In the genomic region with DNA sequence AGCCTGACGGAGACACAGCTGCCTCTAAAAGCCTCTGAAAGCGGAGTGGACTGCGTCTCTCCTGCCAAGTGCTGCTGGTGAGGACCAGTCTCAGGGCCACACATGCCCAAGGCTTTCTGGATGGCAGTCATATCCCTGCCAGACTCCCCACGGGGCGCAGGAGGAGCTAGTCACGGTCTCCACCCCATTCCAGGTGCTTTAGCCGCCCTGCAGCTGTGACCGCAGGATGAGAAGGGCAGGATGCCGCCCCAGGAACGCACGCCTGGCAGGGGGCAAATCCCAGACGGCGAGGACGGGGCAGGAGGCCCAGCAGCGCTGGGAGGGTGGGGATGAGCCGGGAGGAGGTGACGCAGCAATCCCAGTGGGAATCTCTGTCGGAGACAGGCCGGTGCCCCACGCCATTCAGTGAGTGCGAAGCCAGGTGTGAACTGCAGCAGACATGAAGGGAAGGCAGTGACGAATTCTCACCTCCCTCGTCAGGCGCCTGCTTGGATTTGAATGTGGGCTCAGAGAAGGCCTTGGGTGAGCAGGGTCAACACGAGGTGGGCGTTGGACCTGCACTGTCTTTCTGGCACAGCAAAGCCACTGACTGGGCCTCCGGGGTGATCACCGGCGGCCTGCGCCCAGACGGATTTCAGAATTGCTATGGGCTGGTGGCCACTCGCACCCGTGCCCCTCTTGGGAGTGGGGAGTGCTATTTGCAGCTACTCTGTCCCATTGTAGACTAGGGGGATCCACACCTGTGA, we compare ENCODE assay signal across 16 cellular contexts. TPM values are rescaled to one million over a fixed set of nuclear protein-coding genes. Genes with fewer than 3 reads are reported as not detected.
DNase-seq lines count a peak whose midpoint lies in the region; ATAC-seq and TF ChIP-seq lines count a peak whose summit lies in the region.
"Had no signal": no experiment of that assay in that cellular context is flagged by ENCODE, and none has a peak within 500 bp of the region (broad histone marks: within the 10 kb centered on the region; RNA-seq: fewer than 3 reads in every experiment).

No MANE protein-coding gene starts in this region.

- H3K36me3 Mint-ChIP-seq in activated T-cell treated with anti-CD3 and anti-CD28 coated beads, Interleukin-2, amount 50 U/mL, for 24 hours (ENCODE audit: low read depth), result no peaks in the 10 kb centered on the region
- H3K36me3 Mint-ChIP-seq in activated T-cell treated with anti-CD3 and anti-CD28 coated beads, Interleukin-2, amount 50 U/mL, for 4 hours (ENCODE audit: insufficient read depth), result no peaks in the 10 kb centered on the region
- H3K36me3 Mint-ChIP-seq in endodermal cell (ENCODE audit: low read depth), result no peaks in the 10 kb centered on the region
- no peaks in the 10 kb centered on the region for H3K36me3 Mint-ChIP-seq in activated CD8-positive, alpha-beta T cell treated with anti-CD3 and anti-CD28 coated beads, Interleukin-2, amount 10 ng/mL, durations not matched to agents 7 days and 5 days (ENCODE audit: low read depth)

- no peak for TF ChIP-seq EP300 in transverse colon (IDR thresholded peaks at IDR 0.05; ENCODE audit: low read depth)

- no peak overlapping the region for H3K27ac ChIP-seq in endodermal cell (ENCODE audit: low read depth, low read length)
- H3K27ac ChIP-seq in transverse colon, result no peak overlapping the region
- H3K27ac ChIP-seq: body of pancreas, epithelial cell of prostate had no signal

- H3K9me3 ChIP-seq in endodermal cell (ENCODE audit: control insufficient read depth, low read length) (peaks cover 31% of the 10 kb centered on the region), transverse colon (no peaks in the 10 kb centered on the region)
- H3K9me3 ChIP-seq: body of pancreas had no signal

- H3K27me3 ChIP-seq in endodermal cell (ENCODE audit: control insufficient read depth, insufficient read depth, low read length, poor library complexity, severe bottlenecking) (peaks cover 16% of the 10 kb centered on the region), transverse colon (no peaks in the 10 kb centered on the region)
- H3K27me3 ChIP-seq: body of pancreas had no signal

- H3K9me3 Mint-ChIP-seq in activated T-cell treated with anti-CD3 and anti-CD28 coated beads, Interleukin-2, amount 50 U/mL, for 24 hours, result peaks cover 5% of the 10 kb centered on the region
- H3K9me3 Mint-ChIP-seq in activated T-cell treated with anti-CD3 and anti-CD28 coated beads, Interleukin-2, amount 50 U/mL, for 4 hours, result peaks cover 7% of the 10 kb centered on the region
- H3K9me3 Mint-ChIP-seq in endodermal cell, result peaks cover 39% of the 10 kb centered on the region
- peaks cover 13% of the 10 kb centered on the region for H3K9me3 Mint-ChIP-seq in activated CD8-positive, alpha-beta T cell treated with anti-CD3 and anti-CD28 coated beads, Interleukin-2, amount 10 ng/mL, durations not matched to agents 7 days and 5 days (ENCODE audit: insufficient read depth)

- H3K36me3 ChIP-seq in endodermal cell (ENCODE audit: control insufficient read depth, insufficient read depth, low read length) (no peaks in the 10 kb centered on the region), transverse colon (no peaks in the 10 kb centered on the region)

- CTCF ChIA-PET in activated CD8-positive, alpha-beta T cell treated with anti-CD3 and anti-CD28 coated beads, Interleukin-2, amount 10 ng/mL, durations not matched to agents 7 days and 5 days (lab: Charles Lee), result no interaction called here

- POLR2A ChIA-PET in activated CD8-positive, alpha-beta T cell treated with anti-CD3 and anti-CD28 coated beads, Interleukin-2, amount 10 ng/mL, durations not matched to agents 7 days and 5 days (lab: Charles Lee), result no interaction called here

- 77 to 78% methylated on average over 11 to 33 of the region's 33 CpGs for WGBS in endodermal cell (ENCODE audit: insufficient coverage in 1 of 2, insufficient read length in 1 of 2), 2 experiments
- 73% methylated on average over 33 of the region's 33 CpGs; no CpG with 5 or more reads in 1 of the 2 donors for WGBS in transverse colon (ENCODE audit: low coverage in 1 of 2), 2 donors

- ATAC-seq in activated T-cell treated with anti-CD3 and anti-CD28 coated beads, Interleukin-2, amount 50 U/mL, for 4 hours, result no peak
- ATAC-seq in GM21717 (IDR thresholded peaks at IDR 0.05; ENCODE audit: unreplicated experiment) (no peak), GM18519 (IDR thresholded peaks at IDR 0.05; ENCODE audit: low FRiP score, unreplicated experiment) (no peak)
- no peak for ATAC-seq in activated CD8-positive, alpha-beta T cell treated with anti-CD3 and anti-CD28 coated beads, Interleukin-2, amount 10 ng/mL, durations not matched to agents 7 days and 5 days
- ATAC-seq: activated naive CD4-positive, alpha-beta T cell treated with anti-CD3 and anti-CD28 coated beads, Interleukin-2, amount 50 U/mL, for 72 hours; body of pancreas had no signal

- intact Hi-C loops in transverse colon (cut with DNase I; ENCODE audit: low total_unique reads), result no loop called here

- H3K9ac ChIP-seq in endodermal cell (ENCODE audit: extremely low read depth, low read length, poor library complexity, severe bottlenecking), result no peak overlapping the region

- no peaks in the 10 kb centered on the region for H3K4me1 Mint-ChIP-seq in activated T-cell treated with anti-CD3 and anti-CD28 coated beads, Interleukin-2, amount 50 U/mL, for 24 hours (ENCODE audit: low read depth)
- H3K4me1 Mint-ChIP-seq in activated T-cell treated with anti-CD3 and anti-CD28 coated beads, Interleukin-2, amount 50 U/mL, for 4 hours (ENCODE audit: low read depth), result no peaks in the 10 kb centered on the region
- no peaks in the 10 kb centered on the region for H3K4me1 Mint-ChIP-seq in endodermal cell
- H3K4me1 Mint-ChIP-seq in activated CD8-positive, alpha-beta T cell treated with anti-CD3 and anti-CD28 coated beads, Interleukin-2, amount 10 ng/mL, durations not matched to agents 7 days and 5 days (ENCODE audit: low read depth), result no peaks in the 10 kb centered on the region

- H3K27me3 Mint-ChIP-seq in activated T-cell treated with anti-CD3 and anti-CD28 coated beads, Interleukin-2, amount 50 U/mL, for 24 hours, result no peaks in the 10 kb centered on the region
- H3K27me3 Mint-ChIP-seq in activated T-cell treated with anti-CD3 and anti-CD28 coated beads, Interleukin-2, amount 50 U/mL, for 4 hours (ENCODE audit: low read depth), result peaks cover 6% of the 10 kb centered on the region
- peaks cover 38% of the 10 kb centered on the region for H3K27me3 Mint-ChIP-seq in endodermal cell (ENCODE audit: insufficient read depth)
- H3K27me3 Mint-ChIP-seq in activated CD8-positive, alpha-beta T cell treated with anti-CD3 and anti-CD28 coated beads, Interleukin-2, amount 10 ng/mL, durations not matched to agents 7 days and 5 days (ENCODE audit: low read depth), result peaks cover 2% of the 10 kb centered on the region

- H3K4me1 ChIP-seq in endodermal cell (ENCODE audit: control insufficient read depth, insufficient read depth, low read length) (no peaks in the 10 kb centered on the region), transverse colon (no peaks in the 10 kb centered on the region)
- H3K4me1 ChIP-seq: body of pancreas had no signal

- no peak for TF ChIP-seq POLR2A in transverse colon (IDR thresholded peaks at IDR 0.05)

- no peak for TF ChIP-seq CTCF in endodermal cell (conservative IDR thresholded peaks at IDR 0.05)
- TF ChIP-seq CTCF in transverse colon (IDR thresholded peaks at IDR 0.05), result no peak

- no peak overlapping the region for H3K4me3 Mint-ChIP-seq in activated T-cell treated with anti-CD3 and anti-CD28 coated beads, Interleukin-2, amount 50 U/mL, for 24 hours
- H3K4me3 Mint-ChIP-seq in activated T-cell treated with anti-CD3 and anti-CD28 coated beads, Interleukin-2, amount 50 U/mL, for 4 hours, result no peak overlapping the region
- no peak overlapping the region for H3K4me3 Mint-ChIP-seq in endodermal cell
- H3K4me3 Mint-ChIP-seq in activated CD8-positive, alpha-beta T cell treated with anti-CD3 and anti-CD28 coated beads, Interleukin-2, amount 10 ng/mL, durations not matched to agents 7 days and 5 days, result no peak overlapping the region
- H3K4me3 Mint-ChIP-seq: T-helper 1 cell treated with Interleukin-12 subunit alpha and Interleukin-12 subunit beta and Interleukin-4 antibody, amounts not matched to agents 30 μg/mL and 1 μg/mL, for 36 hours had no signal

- peak; percentile 14 for DNase-seq in activated T-cell treated with anti-CD3 and anti-CD28 coated beads, Interleukin-2, amount 50 U/mL, for 24 hours
- DNase-seq in activated T-cell treated with anti-CD3 and anti-CD28 coated beads, Interleukin-2, amount 50 U/mL, for 4 hours, result no peak
- DNase-seq in LoVo (ENCODE audit: low spot score) (peak; percentile 1), endodermal cell (peak; percentile 69), transverse colon (peak; percentile 1)
- DNase-seq in activated CD8-positive, alpha-beta T cell treated with anti-CD3 and anti-CD28 coated beads, Interleukin-2, amount 10 ng/mL, durations not matched to agents 7 days and 5 days, result no peak
- DNase-seq: activated CD4-positive, CD25-positive, alpha-beta regulatory T cell; body of pancreas; foreskin melanocyte; MV-4-11; stimulated activated CD4-positive, alpha-beta T cell treated with anti-CD3 and anti-CD28 coated beads, Interleukin-2, amount 100 ng/mL, for 48 hours had no signal

- H3K4me3 ChIP-seq in endodermal cell (ENCODE audit: low read length) (no peak overlapping the region), transverse colon (no peak overlapping the region)
- H3K4me3 ChIP-seq: body of pancreas had no signal

- in situ Hi-C loops in transverse colon (cut with MboI; ENCODE audit: low pct_ligation_motif_present in 1 of 4, low pct_unique_long_range_greater_than_20kb in 1 of 4, low sequenced_read_pairs in 3 of 4), result no loop called here

- no peak overlapping the region for H3K27ac Mint-ChIP-seq in activated T-cell treated with anti-CD3 and anti-CD28 coated beads, Interleukin-2, amount 50 U/mL, for 24 hours
- H3K27ac Mint-ChIP-seq in endodermal cell, result no peak overlapping the region
- H3K27ac Mint-ChIP-seq in activated CD8-positive, alpha-beta T cell treated with anti-CD3 and anti-CD28 coated beads, Interleukin-2, amount 10 ng/mL, durations not matched to agents 7 days and 5 days, result no peak overlapping the region
- H3K27ac Mint-ChIP-seq: activated naive CD4-positive, alpha-beta T cell treated with anti-CD3 and anti-CD28 coated beads, Interleukin-2, amount 50 U/mL, for 72 hours; T-helper 1 cell treated with Interleukin-12 subunit alpha and Interleukin-12 subunit beta and Interleukin-4 antibody, amounts not matched to agents 30 μg/mL and 1 μg/mL, for 36 hours had no signal

RNA-seq across cellular contexts. Expression of gene SLC19A1, which starts 38.5 kb away (rescaled TPM):
- total RNA-seq in activated T-cell treated with anti-CD3 and anti-CD28 coated beads, Interleukin-2, amount 50 U/mL, for 4 hours, result 10 to 100 TPM; 69.0 to 94.9 (median 77.7) TPM
- total RNA-seq in endodermal cell (10 to 100 TPM; 28.8 to 29.4 TPM), transverse colon (10 to 100 TPM in 3 of 4 donors, 1 to 10 TPM in 1; 8.3 to 24.1 (median 17.3) TPM)
- polyA plus RNA-seq in endodermal cell (2013, experiment 1 of 2), result 19.9 TPM
- 16.4 TPM for polyA plus RNA-seq in endodermal cell (2013, experiment 2 of 2)
- total RNA-seq in activated CD8-positive, alpha-beta T cell treated with anti-CD3 and anti-CD28 coated beads, Interleukin-2, amount 10 ng/mL, durations not matched to agents 7 days and 5 days, result 10 to 100 TPM; 44.4 to 51.6 TPM

Comparison
In these comparisons a context has a peak if more than half of its experiments do, and no peak if none do; other contexts are left out.
1. DNase-seq: peak in activated T-cell treated with anti-CD3 and anti-CD28 coated beads, Interleukin-2, amount 50 U/mL, for 24 hours (single experiment), LoVo (single experiment), endodermal cell (single experiment) and transverse colon (single experiment); none in activated T-cell treated with anti-CD3 and anti-CD28 coated beads, Interleukin-2, amount 50 U/mL, for 4 hours (single experiment) and activated CD8-positive, alpha-beta T cell treated with anti-CD3 and anti-CD28 coated beads, Interleukin-2, amount 10 ng/mL, durations not matched to agents 7 days and 5 days (single experiment).